ENCODE assay signal across 5 cellular contexts in the genomic region with DNA sequence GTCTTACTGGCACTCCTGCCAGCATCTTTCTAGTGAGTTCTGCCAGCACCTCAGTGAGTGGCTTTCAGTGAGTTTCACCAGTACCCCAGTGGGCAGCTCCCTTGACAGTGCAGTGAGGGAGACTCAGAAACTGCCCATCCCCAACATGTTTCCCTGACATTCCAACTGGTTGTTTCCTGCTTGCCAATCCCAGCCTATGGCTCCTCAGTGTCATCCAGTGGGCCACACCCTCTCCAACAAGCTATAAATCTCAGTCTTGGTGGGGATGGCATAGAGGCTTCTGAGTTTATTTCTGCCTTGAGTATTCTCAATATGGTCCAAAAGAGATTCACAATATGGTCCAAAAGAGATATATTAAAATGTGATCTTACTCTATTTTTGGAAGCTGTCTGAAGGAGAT.
"Had no signal": no experiment of that assay in that cellular context is flagged by ENCODE, and none has a peak within 500 bp of the region (broad histone marks: within the 10 kb centered on the region; RNA-seq: fewer than 3 reads in every experiment).

No MANE protein-coding gene starts in this region.

- H3K27ac ChIP-seq: HL-60 had no signal

- DNase-seq: KBM-7, KG1 had no signal

- ATAC-seq: HepG2, K562 had no signal

- H3K4me3 ChIP-seq: K562 had no signal
